14 cellular contexts compared by ENCODE assay signal in the genomic region with DNA sequence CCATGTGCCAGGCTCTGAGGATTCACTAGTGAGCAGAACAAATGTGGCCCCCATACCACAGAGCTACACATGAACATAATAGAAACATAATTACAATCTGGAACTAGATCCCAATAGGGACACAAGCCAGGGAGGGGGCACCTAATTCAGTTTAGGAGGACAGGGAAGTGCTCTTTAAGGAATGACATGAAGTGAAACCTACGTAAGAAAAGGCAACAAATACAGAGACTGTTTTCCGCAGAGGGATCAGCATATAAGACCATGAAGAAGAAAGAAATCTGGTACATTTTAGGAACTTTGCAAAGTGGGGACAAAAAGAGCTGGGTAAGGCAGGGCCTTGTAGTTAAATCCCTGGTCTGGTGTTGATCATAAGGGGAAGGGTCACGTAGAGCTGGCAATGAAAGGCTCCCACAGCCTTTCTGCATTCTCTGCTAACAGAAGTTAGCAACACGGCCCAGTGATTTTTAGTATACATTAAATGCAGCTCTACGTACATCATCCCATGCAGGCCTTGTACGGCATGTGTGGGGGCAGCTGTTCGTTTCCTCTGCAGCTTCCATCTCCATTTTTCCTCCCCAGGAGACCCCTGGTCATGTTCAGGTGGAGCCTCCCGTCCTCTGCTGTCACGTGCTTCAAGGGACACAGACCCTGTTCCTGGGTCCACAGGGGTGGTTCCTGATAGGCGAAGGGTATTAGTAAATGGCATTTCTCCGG. TPM values are rescaled to one million over a fixed set of nuclear protein-coding genes. Genes with fewer than 3 reads are reported as not detected.
DNase-seq lines count a peak whose midpoint lies in the region; ATAC-seq and TF ChIP-seq lines count a peak whose summit lies in the region.
"Had no signal": no experiment of that assay in that cellular context is flagged by ENCODE, and none has a peak within 500 bp of the region (broad histone marks: within the 10 kb centered on the region; RNA-seq: fewer than 3 reads in every experiment).

No MANE protein-coding gene starts in this region.

- H3K27ac Mint-ChIP-seq in activated naive CD8-positive, alpha-beta T cell treated with anti-CD3 and anti-CD28 coated beads, Interleukin-2, amount 10 ng/mL, durations not matched to agents 7 days and 5 days: no peak overlapping the region

- POLR2A ChIA-PET in activated naive CD8-positive, alpha-beta T cell treated with anti-CD3 and anti-CD28 coated beads, Interleukin-2, amount 10 ng/mL, durations not matched to agents 7 days and 5 days (lab: Charles Lee): interaction anchor here (0.6 to 2.8 kb wide), 5 partner anchors 11 to 1149 kb away, joined by 3 to 12 read pairs (median 4); partner anchors contain the start of gene SLC30A1

- H3K9me3 ChIP-seq in neutrophil: no peaks in the 10 kb centered on the region
- no peaks in the 10 kb centered on the region for H3K9me3 ChIP-seq in testis
- H3K9me3 ChIP-seq: mucosa of descending colon had no signal

- H3K36me3 Mint-ChIP-seq in activated naive CD8-positive, alpha-beta T cell treated with anti-CD3 and anti-CD28 coated beads, Interleukin-2, amount 10 ng/mL, durations not matched to agents 7 days and 5 days: peaks cover 2% of the 10 kb centered on the region

- peaks cover 25% of the 10 kb centered on the region for H3K4me1 Mint-ChIP-seq in activated naive CD8-positive, alpha-beta T cell treated with anti-CD3 and anti-CD28 coated beads, Interleukin-2, amount 10 ng/mL, durations not matched to agents 7 days and 5 days

- TF ChIP-seq POLR2A in testis (IDR thresholded peaks at IDR 0.05): no peak

- H3K4me1 ChIP-seq in neutrophil (ENCODE audit: control insufficient read depth in 1 of 2, insufficient read depth in 1 of 2, low read depth in 1 of 2, low read length in 1 of 2) (peaks cover 56 to 64% of the 10 kb centered on the region in 2 experiments), testis (peaks cover under 1% of the 10 kb centered on the region)

- H3K27me3 ChIP-seq in HL-60 (ENCODE audit: insufficient read depth, poor library complexity, severe bottlenecking): no peaks in the 10 kb centered on the region
- no peaks in the 10 kb centered on the region for H3K27me3 ChIP-seq in neutrophil
- no peaks in the 10 kb centered on the region for H3K27me3 ChIP-seq in testis

- WGBS in testis, 2 donors: 71 to 80% methylated on average over 11 of the region's 11 CpGs

- H3K27ac ChIP-seq in HL-60 (replicated peaks) (peak overlapping the region; percentile 90), neutrophil (peak overlapping the region; percentile 95), testis (no peak overlapping the region)

- H3K4me3 Mint-ChIP-seq in activated naive CD8-positive, alpha-beta T cell treated with anti-CD3 and anti-CD28 coated beads, Interleukin-2, amount 10 ng/mL, durations not matched to agents 7 days and 5 days: peak overlapping the region; percentile 78

- intact Hi-C loops in testis (cut with DNase I; ENCODE audit: low total_unique reads): no loop called here

- H3K4me3 ChIP-seq in HL-60 (replicated peaks; ENCODE audit: insufficient read depth, low read length) (peak overlapping the region; percentile 70), neutrophil (ENCODE audit: low read depth in 1 of 2, low read length in 1 of 2) (peak overlapping the region; percentile 67 to 68), testis (no peak overlapping the region)
- H3K4me3 ChIP-seq: mucosa of descending colon had no signal

- no peak for ATAC-seq in activated naive CD8-positive, alpha-beta T cell treated with anti-CD3 and anti-CD28 coated beads, Interleukin-2, amount 10 ng/mL, durations not matched to agents 7 days and 5 days (ENCODE audit: low read depth)
- ATAC-seq in HG03095 (IDR thresholded peaks at IDR 0.05; ENCODE audit: unreplicated experiment): no peak

- H3K9me3 Mint-ChIP-seq in activated naive CD8-positive, alpha-beta T cell treated with anti-CD3 and anti-CD28 coated beads, Interleukin-2, amount 10 ng/mL, durations not matched to agents 7 days and 5 days: no peaks in the 10 kb centered on the region

- peaks cover 23% of the 10 kb centered on the region for H3K27me3 Mint-ChIP-seq in activated naive CD8-positive, alpha-beta T cell treated with anti-CD3 and anti-CD28 coated beads, Interleukin-2, amount 10 ng/mL, durations not matched to agents 7 days and 5 days

- H3K36me3 ChIP-seq in neutrophil (no peaks in the 10 kb centered on the region), testis (ENCODE audit: low read depth, missing control alignments) (no peaks in the 10 kb centered on the region)

- TF ChIP-seq CTCF in HL-60 (IDR thresholded peaks at IDR 0.05; ENCODE audit: insufficient read depth, low read length) (no peak), neutrophil (IDR thresholded peaks at IDR 0.05) (no peak), testis (IDR thresholded peaks at IDR 0.05) (no peak)

- DNase-seq in SIG-M5 treated with dmso at 0.1 percent for 504 hours (lab: John Stamatoyannopoulos, UW; ENCODE audit: unreplicated experiment) (peak; percentile 46), SIG-M5 (lab: John Stamatoyannopoulos, UW) (no peak), HL-60 (ENCODE audit: low read depth in 1 of 2, low spot score in 1 of 2) (no peak), testis (no peak), 8988T (no peak)
- DNase-seq in activated naive CD8-positive, alpha-beta T cell treated with anti-CD3 and anti-CD28 coated beads, Interleukin-2, amount 10 ng/mL, durations not matched to agents 7 days and 5 days: no peak
- DNase-seq: GOT3, mucosa of descending colon, NCI-H1436 treated with DMSO at 0.1 percent for 48 hours, NCI-H526, retina, SHP77 had no signal

RNA-seq across cellular contexts. Expression of gene SLC30A1, which starts 26.8 kb away (rescaled TPM):
- total RNA-seq in activated naive CD8-positive, alpha-beta T cell treated with anti-CD3 and anti-CD28 coated beads, Interleukin-2, amount 10 ng/mL, durations not matched to agents 7 days and 5 days: 10 to 100 TPM; 11.9 to 13.2 TPM
- total RNA-seq in testis: 10 to 100 TPM; 29.4 to 33.3 TPM
- polyA plus RNA-seq in testis (ENCODE audit: insufficient read depth, low read depth, low replicate concordance): 37.3 TPM

Comparison
In these comparisons a context has a peak if more than half of its experiments do, and no peak if none do; other contexts are left out.
1. H3K27ac ChIP-seq: peak in HL-60 (single experiment) and neutrophil (single experiment); none in testis (0 of 2).
2. H3K4me3 ChIP-seq: peak in HL-60 (single experiment) and neutrophil (2 of 2); none in testis (0 of 2).